In genomic region chrX:97429101-97429500, GRCh38 we compare ENCODE assay signal across 19 cellular contexts.
DNase-seq lines count a peak whose midpoint lies in the region; ATAC-seq, FAIRE-seq and TF ChIP-seq lines count a peak whose summit lies in the region.
"Had no signal": no experiment of that assay in that cellular context is flagged by ENCODE, and none has a peak within 500 bp of the region (broad histone marks: within the 10 kb centered on the region; RNA-seq: fewer than 3 reads in every experiment).

No MANE protein-coding gene starts in this region.

- H2AFZ ChIP-seq in GM23338: no peak overlapping the region
- no peak overlapping the region for H2AFZ ChIP-seq in astrocyte (ENCODE audit: low read depth, low read length)

- TF ChIP-seq POLR2A in A549 (IDR thresholded peaks at IDR 0.05; ENCODE audit: low read length): no peak

- H3K27me3 ChIP-seq in GM23338 (ENCODE audit: insufficient read depth) (no peaks in the 10 kb centered on the region), astrocyte (ENCODE audit: insufficient read depth, low read length) (no peaks in the 10 kb centered on the region)

- no peaks in the 10 kb centered on the region for H3F3A ChIP-seq in GM23338 (replicated peaks; ENCODE audit: low read depth)

- H3K79me2 ChIP-seq in GM23338 (replicated peaks; ENCODE audit: insufficient read depth): no peaks in the 10 kb centered on the region
- H3K79me2 ChIP-seq in astrocyte (ENCODE audit: insufficient read depth, low read length): no peaks in the 10 kb centered on the region

- H3K9me2 ChIP-seq in GM23338 (ENCODE audit: insufficient read depth): no peaks in the 10 kb centered on the region

- peaks cover 5% of the 10 kb centered on the region; the same call in 1 of the 2 replicates for H3K36me3 ChIP-seq in GM23338 (ENCODE audit: insufficient read depth)
- H3K36me3 ChIP-seq in astrocyte (ENCODE audit: insufficient read depth, low read length): no peaks in the 10 kb centered on the region
- H3K36me3 ChIP-seq: BLaER1 had no signal

- H3K4me2 ChIP-seq in A549: no peak overlapping the region
- H3K4me2 ChIP-seq in GM23338: no peak overlapping the region
- no peak overlapping the region for H3K4me2 ChIP-seq in astrocyte (ENCODE audit: low read length)
- H3K4me2 ChIP-seq: BLaER1 had no signal

- POLR2A ChIA-PET in A549 (lab: Yijun Ruan, JAX): no interaction called here

- no peaks in the 10 kb centered on the region for H3K9me3 ChIP-seq in A549
- H3K9me3 ChIP-seq in astrocyte (ENCODE audit: insufficient read depth, low read depth, low read length): no peaks in the 10 kb centered on the region
- H3K9me3 ChIP-seq: BLaER1, Caco-2 had no signal

- no peak overlapping the region for H3K9ac ChIP-seq in astrocyte (ENCODE audit: low read length)
- H3K9ac ChIP-seq: BLaER1 had no signal

- no peaks in the 10 kb centered on the region for H3K4me1 Mint-ChIP-seq in GM23338
- no peaks in the 10 kb centered on the region for H3K4me1 Mint-ChIP-seq in astrocyte (ENCODE audit: low read depth, unreplicated experiment)
- H3K4me1 Mint-ChIP-seq: B cell had no signal

- no peak for TF ChIP-seq EP300 in A549 (IDR thresholded peaks at IDR 0.05)

- 0 out of 2 replicates have a peak overlapping the region, but pooled peaks have one; percentile 23 for H3K27ac Mint-ChIP-seq in GM23338
- no peak overlapping the region for H3K27ac Mint-ChIP-seq in astrocyte (ENCODE audit: unreplicated experiment)
- H3K27ac Mint-ChIP-seq: B cell; CD4-positive, CD25-positive, alpha-beta regulatory T cell; CD8-positive, alpha-beta T cell; HFFc6 had no signal

- no peaks in the 10 kb centered on the region for H4K20me1 ChIP-seq in GM23338 (replicated peaks; ENCODE audit: insufficient read depth)
- H4K20me1 ChIP-seq in astrocyte (ENCODE audit: insufficient read depth, low read length): no peaks in the 10 kb centered on the region
- H4K20me1 ChIP-seq: BLaER1 had no signal

- DNase-seq in A549 (ENCODE audit: low read depth in 1 of 2, low spot score in 1 of 2) (no peak), GM23338 (ENCODE audit: low spot score) (no peak), astrocyte (ENCODE audit: low read depth) (no peak), NCI-H146 (lab: John Stamatoyannopoulos, UW) (no peak), NCI-H524 treated with DMSO at 0.1 percent for 48 hours (lab: John Stamatoyannopoulos, UW) (no peak)
- no peak for DNase-seq in stimulated activated CD4-positive, alpha-beta T cell treated with anti-CD3 and anti-CD28 coated beads, Interleukin-2, amount 100 ng/mL, for 48 hours
- DNase-seq: 8988T; Caco-2; CD4-positive, CD25-positive, alpha-beta regulatory T cell; CD8-positive, alpha-beta T cell; DMS153; DND-41; H9; HFFc6 had no signal

- FAIRE-seq in A549 (lab: Jason Lieb, UNC) (peak; percentile 32), astrocyte (lab: Jason Lieb, UNC) (peak; percentile 98)
- FAIRE-seq: G401.6, GM12892 had no signal

- H3K9me3 Mint-ChIP-seq in GM23338 (no peaks in the 10 kb centered on the region; the same call in 2 of the 3 replicates), astrocyte (ENCODE audit: unreplicated experiment) (no peaks in the 10 kb centered on the region)
- H3K9me3 Mint-ChIP-seq: CD4-positive, CD25-positive, alpha-beta regulatory T cell; CD8-positive, alpha-beta T cell; H9; HFFc6 had no signal

- no peak for TF ChIP-seq RAD21 in A549 (conservative IDR thresholded peaks at IDR 0.05 in 1 of 2, IDR thresholded peaks at IDR 0.05 in 1 of 2)

- no peak overlapping the region for H3K4me3 ChIP-seq in A549
- H3K4me3 ChIP-seq in GM23338: no peak overlapping the region
- no peak overlapping the region for H3K4me3 ChIP-seq in astrocyte (ENCODE audit: insufficient read depth, low read depth, low read length)
- H3K4me3 ChIP-seq: BLaER1 had no signal

- CTCF ChIA-PET in A549 (lab: Yijun Ruan, JAX): no interaction called here

- no peak for ATAC-seq in A549
- ATAC-seq in GM23338: no peak
- ATAC-seq: CD8-positive, alpha-beta T cell had no signal

- H3K4me1 ChIP-seq in A549 (no peaks in the 10 kb centered on the region), GM23338 (ENCODE audit: insufficient read depth) (no peaks in the 10 kb centered on the region), astrocyte (ENCODE audit: insufficient read depth, low read length) (no peaks in the 10 kb centered on the region)
- H3K4me1 ChIP-seq: BLaER1, Caco-2 had no signal

- peaks cover 36% of the 10 kb centered on the region for H3K36me3 Mint-ChIP-seq in GM23338 (ENCODE audit: low read depth)
- H3K36me3 Mint-ChIP-seq in astrocyte (ENCODE audit: low read depth, unreplicated experiment): no peaks in the 10 kb centered on the region

- no peak overlapping the region for H3K4me3 Mint-ChIP-seq in GM23338
- no peak overlapping the region for H3K4me3 Mint-ChIP-seq in astrocyte (ENCODE audit: unreplicated experiment)
- H3K4me3 Mint-ChIP-seq: B cell; CD4-positive, CD25-positive, alpha-beta regulatory T cell; CD8-positive, alpha-beta T cell; H9; HFFc6 had no signal

- WGBS in A549 (ENCODE audit: missing lambda C conversion rate): 91% methylated on average over 5 of the region's 5 CpGs

- H3K27me3 Mint-ChIP-seq in GM23338 (ENCODE audit: insufficient read depth, low read depth, poor library complexity): no peaks in the 10 kb centered on the region
- H3K27me3 Mint-ChIP-seq in astrocyte (ENCODE audit: low read depth, unreplicated experiment): no peaks in the 10 kb centered on the region
- H3K27me3 Mint-ChIP-seq: B cell; CD4-positive, CD25-positive, alpha-beta regulatory T cell had no signal

- no peak for TF ChIP-seq CTCF in A549 (IDR thresholded peaks at IDR 0.05)
- TF ChIP-seq CTCF in GM23338 (conservative IDR thresholded peaks at IDR 0.05; ENCODE audit: low read depth in 2 of 2): no peak
- TF ChIP-seq CTCF in astrocyte (IDR thresholded peaks at IDR 0.05; ENCODE audit: insufficient read depth, low read depth, low read length): no peak

- H3K27ac ChIP-seq in A549: no peak overlapping the region
- H3K27ac ChIP-seq in GM23338 (ENCODE audit: low read depth): no peak overlapping the region
- H3K27ac ChIP-seq in astrocyte (ENCODE audit: low read depth, low read length): no peak overlapping the region
- H3K27ac ChIP-seq: BLaER1, C4-2B had no signal

TF ChIP-seq in A549, 52 proteins besides CTCF, POLR2A, EP300 and RAD21:
- TF ChIP-seq MAZ (IDR thresholded peaks at IDR 0.05; ENCODE audit: borderline replicate concordance, low read depth, low read length) (no peak), ZFP36 (IDR thresholded peaks at IDR 0.05; ENCODE audit: borderline replicate concordance, partially characterized antibody) (no peak), MAFK (IDR thresholded peaks at IDR 0.05; ENCODE audit: partially characterized antibody) (peak; percentile 38)

TF ChIP-seq in GM23338, 12 proteins besides CTCF, POLR2A, EP300 and RAD21 (continues in another document):
- TF ChIP-seq JUNB (IDR thresholded peaks at IDR 0.05; ENCODE audit: unreplicated experiment) (no peak), CREB1 (CRISPR knock-in tag; IDR thresholded peaks at IDR 0.05; ENCODE audit: low read depth) (no peak)
